In the genomic region with DNA sequence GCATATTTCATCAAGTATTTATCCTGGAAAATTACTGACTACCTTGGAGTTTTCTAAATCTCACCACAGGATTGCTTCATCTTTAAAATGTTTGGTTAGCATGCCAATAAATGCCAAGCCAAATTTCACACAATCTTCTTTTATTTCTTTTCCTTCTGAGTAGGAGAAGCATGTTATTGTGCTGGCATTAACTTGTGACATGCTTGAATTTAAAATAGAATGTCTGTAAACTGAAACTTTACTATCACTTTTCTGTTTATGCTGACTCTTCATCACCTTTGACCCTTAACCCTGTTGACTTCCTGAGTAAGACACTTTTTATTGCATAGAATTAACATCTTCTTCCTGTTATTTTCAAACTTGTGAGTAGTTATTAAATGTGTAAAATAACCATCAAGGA, we compare ENCODE assay signal across 22 cellular contexts. TPM values are rescaled to one million over a fixed set of nuclear protein-coding genes. Genes with fewer than 3 reads are reported as not detected.
DNase-seq lines count a peak whose midpoint lies in the region; ATAC-seq and TF ChIP-seq lines count a peak whose summit lies in the region.
"Had no signal": no experiment of that assay in that cellular context is flagged by ENCODE, and none has a peak within 500 bp of the region (broad histone marks: within the 10 kb centered on the region; RNA-seq: fewer than 3 reads in every experiment).

No MANE protein-coding gene starts in this region.

- DNase-seq in OCI-M1 (lab: John Stamatoyannopoulos, UW) (peak; percentile 7), amniotic epithelial cell (ENCODE audit: low read depth) (peak; percentile 16), SIG-M5 treated with dmso at 0.1 percent for 504 hours (lab: John Stamatoyannopoulos, UW; ENCODE audit: unreplicated experiment) (no peak), HEK293T (ENCODE audit: extremely low spot score) (no peak), kidney tubule cell (ENCODE audit: low spot score) (no peak)
- DNase-seq: AML-193, DMS 273 treated with DMSO at 0.1 percent for 48 hours, DND-41, HCEC 1CT, IMR-90, NCI-H1417, NCI-H187 treated with DMSO at 0.1 percent for 48 hours, NCI-H226, NCI-H524, NCI-H82, PC-3 had no signal

- TF ChIP-seq RAD21 in liver (IDR thresholded peaks at IDR 0.05) = no peak

- no peak for TF ChIP-seq CTCF in liver (IDR thresholded peaks at IDR 0.05; ENCODE audit: low read depth, low read length, missing input control)

- ATAC-seq in GM18907 (IDR thresholded peaks at IDR 0.05; ENCODE audit: unreplicated experiment) = no peak
- ATAC-seq: PC-3 had no signal

- no peak overlapping the region for H3K9ac ChIP-seq in liver (ENCODE audit: low read depth in 1 of 2, low read length in 2 of 2)

- no peaks in the 10 kb centered on the region for H3K4me1 ChIP-seq in liver (ENCODE audit: control insufficient read depth in 4 of 4, insufficient read depth in 4 of 4, low read length in 3 of 4)

- H3K4me3 ChIP-seq in liver (ENCODE audit: low read depth in 1 of 3, low read length in 3 of 3) = no peak overlapping the region
- H3K4me3 ChIP-seq: SJCRH30 had no signal

- H3K36me3 ChIP-seq in liver (ENCODE audit: control insufficient read depth in 4 of 4, insufficient read depth in 3 of 4, low read depth in 1 of 4, low read length in 3 of 4) = no peaks in the 10 kb centered on the region
- H3K36me3 ChIP-seq: SJCRH30 had no signal

- no peaks in the 10 kb centered on the region for H3K27me3 ChIP-seq in liver (ENCODE audit: control insufficient read depth in 4 of 4, insufficient read depth in 4 of 4, low read length in 3 of 4)
- H3K27me3 ChIP-seq: SJCRH30 had no signal

- POLR2A ChIA-PET in HEK293T (lab: Yijun Ruan, JAX) = no interaction called here

- CTCF ChIA-PET in HEK293T (lab: Yijun Ruan, JAX) = no interaction called here

- H3K27ac ChIP-seq in liver (ENCODE audit: low read depth in 1 of 2, low read length in 2 of 2) = no peak overlapping the region
- H3K27ac ChIP-seq: RWPE1, SJCRH30 had no signal

- no peaks in the 10 kb centered on the region for H3K9me3 ChIP-seq in liver (ENCODE audit: control insufficient read depth in 4 of 4, low read length in 3 of 4)
- H3K9me3 ChIP-seq: SJCRH30 had no signal

TF ChIP-seq in liver, 16 proteins besides CTCF, POLR2A, EP300 and RAD21:
- TF ChIP-seq, protein P1, sequence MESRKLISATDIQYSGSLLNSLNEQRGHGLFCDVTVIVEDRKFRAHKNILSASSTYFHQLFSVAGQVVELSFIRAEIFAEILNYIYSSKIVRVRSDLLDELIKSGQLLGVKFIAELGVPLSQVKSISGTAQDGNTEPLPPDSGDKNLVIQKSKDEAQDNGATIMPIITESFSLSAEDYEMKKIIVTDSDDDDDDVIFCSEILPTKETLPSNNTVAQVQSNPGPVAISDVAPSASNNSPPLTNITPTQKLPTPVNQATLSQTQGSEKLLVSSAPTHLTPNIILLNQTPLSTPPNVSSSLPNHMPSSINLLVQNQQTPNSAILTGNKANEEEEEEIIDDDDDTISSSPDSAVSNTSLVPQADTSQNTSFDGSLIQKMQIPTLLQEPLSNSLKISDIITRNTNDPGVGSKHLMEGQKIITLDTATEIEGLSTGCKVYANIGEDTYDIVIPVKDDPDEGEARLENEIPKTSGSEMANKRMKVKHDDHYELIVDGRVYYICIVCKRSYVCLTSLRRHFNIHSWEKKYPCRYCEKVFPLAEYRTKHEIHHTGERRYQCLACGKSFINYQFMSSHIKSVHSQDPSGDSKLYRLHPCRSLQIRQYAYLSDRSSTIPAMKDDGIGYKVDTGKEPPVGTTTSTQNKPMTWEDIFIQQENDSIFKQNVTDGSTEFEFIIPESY (IDR thresholded peaks at IDR 0.05) = no peak
- TF ChIP-seq, protein P2, sequence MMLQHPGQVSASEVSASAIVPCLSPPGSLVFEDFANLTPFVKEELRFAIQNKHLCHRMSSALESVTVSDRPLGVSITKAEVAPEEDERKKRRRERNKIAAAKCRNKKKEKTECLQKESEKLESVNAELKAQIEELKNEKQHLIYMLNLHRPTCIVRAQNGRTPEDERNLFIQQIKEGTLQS (IDR thresholded peaks at IDR 0.05) = no peak
- TF ChIP-seq NR2F2 (IDR thresholded peaks at IDR 0.05) = peak; percentile 94

TF ChIP-seq in HEK293T, 16 proteins besides CTCF, POLR2A, EP300 and RAD21:
- TF ChIP-seq, protein P3, sequence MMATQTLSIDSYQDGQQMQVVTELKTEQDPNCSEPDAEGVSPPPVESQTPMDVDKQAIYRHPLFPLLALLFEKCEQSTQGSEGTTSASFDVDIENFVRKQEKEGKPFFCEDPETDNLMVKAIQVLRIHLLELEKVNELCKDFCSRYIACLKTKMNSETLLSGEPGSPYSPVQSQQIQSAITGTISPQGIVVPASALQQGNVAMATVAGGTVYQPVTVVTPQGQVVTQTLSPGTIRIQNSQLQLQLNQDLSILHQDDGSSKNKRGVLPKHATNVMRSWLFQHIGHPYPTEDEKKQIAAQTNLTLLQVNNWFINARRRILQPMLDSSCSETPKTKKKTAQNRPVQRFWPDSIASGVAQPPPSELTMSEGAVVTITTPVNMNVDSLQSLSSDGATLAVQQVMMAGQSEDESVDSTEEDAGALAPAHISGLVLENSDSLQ (IDR thresholded peaks at IDR 0.05) = no peak
- no peak for TF ChIP-seq ARNT (IDR thresholded peaks at IDR 0.05)
- no peak for TF ChIP-seq BHLHE40 (IDR thresholded peaks at IDR 0.05; ENCODE audit: borderline replicate concordance)
- TF ChIP-seq L3MBTL2 (conservative IDR thresholded peaks at IDR 0.05) = no peak
- no peak for TF ChIP-seq NFRKB (IDR thresholded peaks at IDR 0.05)
- no peak for TF ChIP-seq SUZ12 (IDR thresholded peaks at IDR 0.05)
- TF ChIP-seq FOXK2 (IDR thresholded peaks at IDR 0.05) = no peak

RNA-seq across cellular contexts. Expression of a gene that starts 56.2 kb away (rescaled TPM):
- total RNA-seq in liver = under 1 TPM; 0.08 to 0.09 TPM
- polyA plus RNA-seq in liver = under 1 TPM in 1 of 2 donors, not detected in 1; 0.06 TPM
- total RNA-seq: G401, IMR-90, PC-3, SJCRH30 had no signal
- polyA plus RNA-seq: CD14-positive monocyte, IMR-90 had no signal

Comparison
In these comparisons a context has a peak if more than half of its experiments do, and no peak if none do; other contexts are left out.
1. DNase-seq: peak in OCI-M1 (single experiment) and amniotic epithelial cell (single experiment); none in SIG-M5 treated with dmso at 0.1 percent for 504 hours (single experiment), HEK293T (single experiment) and kidney tubule cell (single experiment).